ENCODE assay signal across 23 cellular contexts in genomic region chr3:40172560-40172959, GRCh38.
"Had no signal": no experiment of that assay in that cellular context is flagged by ENCODE, and none has a peak within 500 bp of the region (broad histone marks: within the 10 kb centered on the region; RNA-seq: fewer than 3 reads in every experiment).

No MANE protein-coding gene starts in this region.

- H3K27me3 Mint-ChIP-seq: activated T-cell treated with anti-CD3 and anti-CD28 coated beads, Interleukin-2, amount 50 U/mL, for 24 hours had no signal

- H3K9me3 Mint-ChIP-seq: activated T-cell treated with anti-CD3 and anti-CD28 coated beads, Interleukin-2, amount 50 U/mL, for 24 hours; activated T-helper 17 cell treated with anti-CD3 and anti-CD28 coated beads, Interleukin-2, amount 50 U/mL, for 72 hours; naive thymus-derived CD4-positive, alpha-beta T cell; neural crest cell had no signal

- H3K79me2 ChIP-seq: parathyroid adenoma had no signal

- H3K4me1 ChIP-seq: esophagus squamous epithelium, right atrium auricular region, testis, transverse colon had no signal

- H3K36me3 ChIP-seq: esophagus squamous epithelium, left ventricle myocardium inferior, right atrium auricular region, transverse colon had no signal

- H3K36me3 Mint-ChIP-seq: naive thymus-derived CD4-positive, alpha-beta T cell had no signal

- H2AFZ ChIP-seq: parathyroid adenoma had no signal

- H3K9me3 ChIP-seq: esophagus squamous epithelium, left ventricle myocardium inferior, right atrium auricular region, testis, transverse colon had no signal

- H3K27ac ChIP-seq: epithelial cell of prostate, esophagus squamous epithelium, left ventricle myocardium inferior, parathyroid adenoma, right atrium auricular region, testis, transverse colon, VCaP had no signal

- H3K9ac ChIP-seq: parathyroid adenoma had no signal

- H3K4me3 Mint-ChIP-seq: activated T-cell treated with anti-CD3 and anti-CD28 coated beads, Interleukin-2, amount 50 U/mL, for 24 hours; activated T-helper 17 cell treated with anti-CD3 and anti-CD28 coated beads, Interleukin-2, amount 50 U/mL, for 72 hours; naive thymus-derived CD4-positive, alpha-beta T cell; neural crest cell had no signal

- H3K27ac Mint-ChIP-seq: activated T-cell treated with anti-CD3 and anti-CD28 coated beads, Interleukin-2, amount 50 U/mL, for 24 hours; activated T-helper 17 cell treated with anti-CD3 and anti-CD28 coated beads, Interleukin-2, amount 50 U/mL, for 72 hours; naive thymus-derived CD4-positive, alpha-beta T cell had no signal

- ATAC-seq: activated T-helper 17 cell treated with anti-CD3 and anti-CD28 coated beads, Interleukin-2, amount 50 U/mL, for 72 hours; naive thymus-derived CD4-positive, alpha-beta T cell had no signal

- H3K4me3 ChIP-seq: esophagus squamous epithelium, left ventricle myocardium inferior, right atrium auricular region, testis, transverse colon had no signal

- DNase-seq: activated CD4-positive, alpha-beta T cell treated with anti-CD3 and anti-CD28 coated beads for 4 hours; activated CD4-positive, alpha-beta T cell treated with anti-CD3 and anti-CD28 coated beads, Interleukin-2, amount 50 U/mL, for 48 hours; activated CD8-positive, alpha-beta memory T cell treated with anti-CD3 and anti-CD28 coated beads, Interleukin-2, amount 50 U/mL, for 4 hours; activated gamma-delta T cell treated with Interleukin-2 at 50 U/mL for 16 hours; activated naive CD4-positive, alpha-beta T cell treated with anti-CD3 and anti-CD28 coated beads, Interleukin-2, amount 50 U/mL, for 16 hours; activated T-cell treated with anti-CD3 and anti-CD28 coated beads, Interleukin-2, amount 50 U/mL, for 24 hours; amniotic stem cell; esophagus squamous epithelium; glutamatergic neuron; left ventricle myocardium inferior; mammary epithelial cell; naive thymus-derived CD4-positive, alpha-beta T cell; stimulated activated CD4-positive, alpha-beta T cell treated with anti-CD3 and anti-CD28 coated beads, Interleukin-15, amount 100 ng/mL, for 24 hours; stimulated activated CD4-positive, alpha-beta T cell treated with anti-CD3 and anti-CD28 coated beads, Interleukin-2, amount 100 ng/mL, for 24 hours; stimulated activated naive CD4-positive, alpha-beta T cell; testis; transverse colon had no signal

- H3K27me3 ChIP-seq: esophagus squamous epithelium, right atrium auricular region, testis, transverse colon had no signal
